14 cellular contexts compared by ENCODE assay signal in the genomic region with DNA sequence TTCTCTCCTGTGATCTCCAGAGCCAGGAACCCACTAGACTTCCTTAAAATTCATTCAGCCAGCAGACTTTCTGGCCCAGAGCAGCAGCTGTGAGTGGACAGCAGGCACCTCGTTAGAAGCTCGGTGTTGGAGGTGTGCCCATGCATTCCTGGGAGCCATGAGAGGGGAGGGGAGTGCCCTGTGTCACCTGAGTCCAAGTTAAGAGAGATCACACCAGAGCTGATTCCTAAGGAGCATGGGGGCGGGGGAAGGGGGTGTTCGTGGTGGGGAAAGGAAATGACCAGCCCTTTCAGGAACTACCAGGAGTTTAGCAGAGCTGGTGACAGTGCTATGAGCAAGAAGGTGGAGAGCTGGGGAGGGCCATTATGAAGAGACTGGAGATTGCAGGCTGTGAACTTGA. TPM values are rescaled to one million over a fixed set of nuclear protein-coding genes. Genes with fewer than 3 reads are reported as not detected.
DNase-seq lines count a peak whose midpoint lies in the region; ATAC-seq, FAIRE-seq and TF ChIP-seq lines count a peak whose summit lies in the region.
"Had no signal": no experiment of that assay in that cellular context is flagged by ENCODE, and none has a peak within 500 bp of the region (broad histone marks: within the 10 kb centered on the region; RNA-seq: fewer than 3 reads in every experiment).

No MANE protein-coding gene starts in this region.

- TF ChIP-seq EP300 in HepG2 (IDR thresholded peaks at IDR 0.05; ENCODE audit: low read depth in 2 of 2, low read length in 2 of 2) (no peak), HepG2 (CRISPR knock-in tag; IDR thresholded peaks at IDR 0.05; ENCODE audit: borderline replicate concordance) (no peak)

- H3K9ac ChIP-seq in endothelial cell of umbilical vein (replicated peaks; ENCODE audit: extremely low read depth, insufficient read depth, low read length) (no peak overlapping the region), HepG2 (ENCODE audit: insufficient read depth, low read depth, low read length) (no peak overlapping the region)

- in situ Hi-C loops in HepG2 (cut with HindIII; ENCODE audit: extremely low pct_ligation_motif_present, low pct_unique_long_range_greater_than_20kb), result no loop called here

- BruUV-seq in endothelial cell of umbilical vein (replicated peaks; lab: Mats Ljungman, UMichigan) (no TSS peak), HepG2 (replicated peaks; lab: Mats Ljungman, UMichigan) (no TSS peak)

- H3K4me2 ChIP-seq in endothelial cell of umbilical vein (ENCODE audit: insufficient read depth, low read length) (no peak overlapping the region), HepG2 (ENCODE audit: low read depth, low read length) (no peak overlapping the region)

- H2AFZ ChIP-seq in endothelial cell of umbilical vein (ENCODE audit: low read depth, low read length) (no peak overlapping the region), HepG2 (ENCODE audit: low read length) (no peak overlapping the region)

- POLR2A ChIA-PET in endothelial cell of umbilical vein (lab: Charles Lee), result no interaction called here
- POLR2A ChIA-PET in HepG2 (lab: Yijun Ruan, JAX), result no interaction called here
- POLR2A ChIA-PET in activated CD4-positive, alpha-beta T cell treated with anti-CD3 and anti-CD28 coated beads for 36 hours (lab: Charles Lee), result no interaction called here

- no peak for TF ChIP-seq RAD21 in HepG2 (CRISPR knock-in tag; IDR thresholded peaks at IDR 0.05)

- TF ChIP-seq CTCF in AG10803 (conservative IDR thresholded peaks at IDR 0.05; ENCODE audit: low read length) (no peak), endothelial cell of umbilical vein (IDR thresholded peaks at IDR 0.05; ENCODE audit: extremely low read depth in 1 of 2, insufficient read depth in 1 of 2, low read depth in 1 of 2, low read length in 2 of 2) (no peak), HepG2 (CRISPR knock-in tag; IDR thresholded peaks at IDR 0.05) (no peak), Peyer's patch (IDR thresholded peaks at IDR 0.05) (no peak)

- H3K4me1 ChIP-seq in endothelial cell of umbilical vein (ENCODE audit: control insufficient read depth, extremely low read depth, insufficient read depth, low read length) (no peaks in the 10 kb centered on the region), HepG2 (ENCODE audit: insufficient read depth, low read length) (no peaks in the 10 kb centered on the region), Peyer's patch (no peaks in the 10 kb centered on the region)
- H3K4me1 ChIP-seq in effector memory CD4-positive, alpha-beta T cell (ENCODE audit: control insufficient read depth, insufficient read depth, low read length, poor library complexity, severe bottlenecking), result no peaks in the 10 kb centered on the region
- H3K4me1 ChIP-seq: breast epithelium had no signal

- H3K36me3 ChIP-seq in endothelial cell of umbilical vein (ENCODE audit: control insufficient read depth in 2 of 2, extremely low read depth in 1 of 2, insufficient read depth in 2 of 2, low read length in 2 of 2) (no peaks in the 10 kb centered on the region), HepG2 (replicated peaks in 1 of 2; ENCODE audit: control insufficient read depth in 1 of 2, insufficient read depth in 2 of 2, low read length in 2 of 2) (peaks cover 9 to 16% of the 10 kb centered on the region in 2 experiments; a peak in 4 of 5 replicates), Peyer's patch (peaks cover 0 to 24% (median 0%) of the 10 kb centered on the region in 3 donors)
- H3K36me3 ChIP-seq in effector memory CD4-positive, alpha-beta T cell (ENCODE audit: control insufficient read depth, insufficient read depth, low read length), result no peaks in the 10 kb centered on the region
- H3K36me3 ChIP-seq: BE2C, breast epithelium, SJSA1 had no signal

- H3K27ac Mint-ChIP-seq in activated CD4-positive, alpha-beta T cell treated with anti-CD3 and anti-CD28 coated beads for 36 hours, result no peak overlapping the region

- DNase-seq in AG10803 (ENCODE audit: low read depth), result peak; percentile 37
- DNase-seq in HK-2 (ENCODE audit: unreplicated experiment), result peak; percentile 72
- peak; percentile 9 for DNase-seq in endothelial cell of umbilical vein (ENCODE audit: low read depth, low spot score)
- no peak for DNase-seq in HepG2 (ENCODE audit: low spot score)
- DNase-seq in activated CD4-positive, alpha-beta T cell treated with anti-CD3 and anti-CD28 coated beads for 36 hours, result no peak
- DNase-seq in Peyer's patch, result no peak
- no peak for DNase-seq in effector memory CD4-positive, alpha-beta T cell
- DNase-seq in amygdala (lab: John Stamatoyannopoulos, UW), result no peak
- DNase-seq: activated T-cell treated with anti-CD3 and anti-CD28 coated beads, Interleukin-2, amount 50 U/mL, for 48 hours; BE2C; NCI-H526 treated with DMSO at 0.1 percent for 48 hours had no signal

- peaks cover 3% of the 10 kb centered on the region for H3K36me3 Mint-ChIP-seq in activated CD4-positive, alpha-beta T cell treated with anti-CD3 and anti-CD28 coated beads for 36 hours (ENCODE audit: low read depth)

- H3K9me1 ChIP-seq in endothelial cell of umbilical vein (replicated peaks; ENCODE audit: control insufficient read depth, extremely low read depth, insufficient read depth, low read length), result no peaks in the 10 kb centered on the region

- no peak overlapping the region for H3K4me3 ChIP-seq in AG10803 (ENCODE audit: low read length)
- H3K4me3 ChIP-seq in endothelial cell of umbilical vein (replicated peaks in 1 of 3; ENCODE audit: insufficient read depth in 1 of 3, low read depth in 1 of 3, low read length in 3 of 3), result no peak overlapping the region
- H3K4me3 ChIP-seq in HepG2 (replicated peaks in 1 of 3; ENCODE audit: insufficient read depth in 1 of 3, low read depth in 2 of 3, low read length in 3 of 3), result no peak overlapping the region
- H3K4me3 ChIP-seq in Peyer's patch, result no peak overlapping the region
- no peak overlapping the region for H3K4me3 ChIP-seq in effector memory CD4-positive, alpha-beta T cell (ENCODE audit: insufficient read depth, low read depth, low read length, poor library complexity, severe bottlenecking)
- H3K4me3 ChIP-seq: breast epithelium, SJSA1 had no signal

- no peak for FAIRE-seq in endothelial cell of umbilical vein (lab: Jason Lieb, UNC)
- no peak for FAIRE-seq in HepG2 (lab: Jason Lieb, UNC)

- TF ChIP-seq POLR2A in endothelial cell of umbilical vein (IDR thresholded peaks at IDR 0.05; ENCODE audit: low read depth, low read length), result no peak
- no peak for TF ChIP-seq POLR2A in HepG2 (IDR thresholded peaks at IDR 0.05; ENCODE audit: insufficient read depth in 1 of 2, low read depth in 2 of 2, low read length in 2 of 2)
- TF ChIP-seq POLR2A in Peyer's patch (IDR thresholded peaks at IDR 0.05), result no peak

- H3K4me1 Mint-ChIP-seq in activated CD4-positive, alpha-beta T cell treated with anti-CD3 and anti-CD28 coated beads for 36 hours, result no peaks in the 10 kb centered on the region

- H3K27ac ChIP-seq in endothelial cell of umbilical vein (ENCODE audit: insufficient read depth, low read depth, low read length) (no peak overlapping the region), HepG2 (ENCODE audit: extremely low read length, insufficient read depth, low read length) (no peak overlapping the region), Peyer's patch (no peak overlapping the region)
- H3K27ac ChIP-seq in effector memory CD4-positive, alpha-beta T cell (ENCODE audit: insufficient read depth, low read length, poor library complexity, severe bottlenecking), result no peak overlapping the region
- H3K27ac ChIP-seq: breast epithelium, SJSA1 had no signal

- H3K79me2 ChIP-seq in endothelial cell of umbilical vein (ENCODE audit: control insufficient read depth, insufficient read depth, low read length), result no peaks in the 10 kb centered on the region
- H3K79me2 ChIP-seq in HepG2 (ENCODE audit: insufficient read depth, low read length), result no peaks in the 10 kb centered on the region

- intact Hi-C loops in endothelial cell of umbilical vein (cut with micrococcal nuclease) (no loop called here), HepG2 (cut with micrococcal nuclease; ENCODE audit: unreplicated experiment) (no loop called here)
- intact Hi-C loops in activated CD4-positive, alpha-beta T cell treated with anti-CD3 and anti-CD28 coated beads for 36 hours (cut with DNase I, micrococcal nuclease), result no loop called here

- no peaks in the 10 kb centered on the region for H3K27me3 ChIP-seq in endothelial cell of umbilical vein (ENCODE audit: control insufficient read depth in 2 of 2, insufficient read depth in 2 of 2, low read length in 2 of 2)
- H3K27me3 ChIP-seq in HepG2 (ENCODE audit: control insufficient read depth in 1 of 2, insufficient read depth in 2 of 2, low read length in 2 of 2), result no peaks in the 10 kb centered on the region
- H3K27me3 ChIP-seq in Peyer's patch, result no peaks in the 10 kb centered on the region
- H3K27me3 ChIP-seq in effector memory CD4-positive, alpha-beta T cell (replicated peaks; ENCODE audit: control insufficient read depth, insufficient read depth, low read length, poor library complexity, severe bottlenecking), result no peaks in the 10 kb centered on the region
- H3K27me3 ChIP-seq: BE2C, breast epithelium, SJSA1 had no signal

- ATAC-seq in HepG2, result peak; percentile 25; the same call in 2 of the 3 replicates
- ATAC-seq in activated CD4-positive, alpha-beta T cell treated with anti-CD3 and anti-CD28 coated beads for 36 hours, result no peak

- H3K27me3 Mint-ChIP-seq in activated CD4-positive, alpha-beta T cell treated with anti-CD3 and anti-CD28 coated beads for 36 hours, result no peaks in the 10 kb centered on the region

- CTCF ChIA-PET in endothelial cell of umbilical vein (lab: Charles Lee) (no interaction called here), HepG2 (lab: Yijun Ruan, JAX; ENCODE audit: low intra/inter-chr PET ratio, low total read pairs) (no interaction called here)
- CTCF ChIA-PET in activated CD4-positive, alpha-beta T cell treated with anti-CD3 and anti-CD28 coated beads for 36 hours (lab: Charles Lee), result interaction anchor here (0.6 kb wide), 1 partner anchor 14 kb away, joined by 3 read pairs; no protein-coding TSS in a partner anchor

- no peaks in the 10 kb centered on the region for H4K20me1 ChIP-seq in endothelial cell of umbilical vein (replicated peaks; ENCODE audit: control insufficient read depth, extremely low read depth, insufficient read depth, low read length)
- H4K20me1 ChIP-seq in HepG2 (ENCODE audit: insufficient read depth, low read length), result no peaks in the 10 kb centered on the region

- no peaks in the 10 kb centered on the region for H3K9me3 Mint-ChIP-seq in activated CD4-positive, alpha-beta T cell treated with anti-CD3 and anti-CD28 coated beads for 36 hours (ENCODE audit: low read depth)

- no peak overlapping the region for H3K4me3 Mint-ChIP-seq in activated CD4-positive, alpha-beta T cell treated with anti-CD3 and anti-CD28 coated beads for 36 hours

- WGBS in HepG2 (ENCODE audit: low lambda C conversion rate), result 84% methylated on average over 4 of the region's 4 CpGs

- H3K9me3 ChIP-seq in endothelial cell of umbilical vein (replicated peaks; ENCODE audit: control insufficient read depth, insufficient read depth, low read length), result no peaks in the 10 kb centered on the region
- H3K9me3 ChIP-seq in HepG2 (ENCODE audit: low read length), result no peaks in the 10 kb centered on the region
- H3K9me3 ChIP-seq in Peyer's patch, result no peaks in the 10 kb centered on the region
- H3K9me3 ChIP-seq in effector memory CD4-positive, alpha-beta T cell (ENCODE audit: control insufficient read depth, low read length), result no peaks in the 10 kb centered on the region
- H3K9me3 ChIP-seq: BE2C, breast epithelium, SJSA1 had no signal

- dilution Hi-C loops in endothelial cell of umbilical vein (cut with MboI; ENCODE audit: extremely low pct_ligation_motif_present, low sequenced_read_pairs), result no loop called here

RNA-seq across cellular contexts. Expression of a gene that starts 46.9 kb away (rescaled TPM):
- total RNA-seq in endothelial cell of umbilical vein (not detected in 2 replicates), HepG2 (2016; rRNA removed; fragmentation: Illumina TruSeq; extraction: Trizol) (not detected in 2 replicates), Peyer's patch (not detected)
- polyA plus RNA-seq in endothelial cell of umbilical vein (not detected in 2 replicates), HepG2 (2011; rRNA removed) (not detected in 2 replicates)
- not detected in 2 replicates for polyA plus RNA-seq in endothelial cell of umbilical vein (2011; cell fraction: cytosol; rRNA removed)
- not detected in 2 replicates for polyA plus RNA-seq in endothelial cell of umbilical vein (2011; cell fraction: nucleus; rRNA removed)
- polyA plus RNA-seq in endothelial cell of umbilical vein (2012), result not detected in 2 replicates
- polyA minus RNA-seq in endothelial cell of umbilical vein, result not detected in 2 replicates
- polyA minus RNA-seq in endothelial cell of umbilical vein (2011; cell fraction: cytosol; rRNA and poly(A)+ RNA removed), result not detected
- not detected in 2 replicates for polyA minus RNA-seq in endothelial cell of umbilical vein (2011; cell fraction: nucleus; rRNA and poly(A)+ RNA removed)
- not detected in 2 replicates for total RNA-seq in HepG2 (2016; cell fraction: cytosol; rRNA removed; fragmentation: Illumina TruSeq; extraction: Trizol; ENCODE audit: low read depth)
- total RNA-seq in HepG2 (2016; cell fraction: insoluble cytoplasmic fraction; rRNA removed; fragmentation: Illumina TruSeq; extraction: Trizol), result not detected in 2 replicates
- total RNA-seq in HepG2 (2016; cell fraction: membrane; rRNA removed; fragmentation: Illumina TruSeq; extraction: Trizol), result not detected in 2 replicates
- total RNA-seq in HepG2 (2016; cell fraction: nucleus; rRNA removed; fragmentation: Illumina TruSeq; extraction: Trizol), result not detected in 2 replicates
- not detected in 2 replicates for polyA plus RNA-seq in HepG2 (2011; cell fraction: cytosol; rRNA removed)
- not detected in 2 replicates for polyA plus RNA-seq in HepG2 (2011; cell fraction: nucleus; rRNA removed)
- polyA plus RNA-seq in HepG2 (2012), result not detected in 2 replicates
- not detected in 2 replicates for polyA plus RNA-seq in HepG2 (2016; cell fraction: cytosol; fragmentation: Illumina TruSeq; extraction: Trizol; ENCODE audit: low read depth)
- polyA plus RNA-seq in HepG2 (2016; cell fraction: insoluble cytoplasmic fraction; fragmentation: Illumina TruSeq; extraction: Trizol; ENCODE audit: low read depth), result not detected in 2 replicates
- not detected in 2 replicates for polyA plus RNA-seq in HepG2 (2016; cell fraction: membrane; fragmentation: Illumina TruSeq; extraction: Trizol; ENCODE audit: low read depth)
- polyA plus RNA-seq in HepG2 (2016; cell fraction: nucleus; fragmentation: Illumina TruSeq; extraction: Trizol; ENCODE audit: insufficient read depth, low read depth), result not detected in 2 replicates
- not detected in 2 replicates for polyA minus RNA-seq in HepG2 (2011; rRNA and poly(A)+ RNA removed; ENCODE audit: low replicate concordance)
- not detected in 2 replicates for polyA minus RNA-seq in HepG2 (2011; cell fraction: cytosol; rRNA and poly(A)+ RNA removed)
- polyA minus RNA-seq in HepG2 (2011; cell fraction: nucleus; rRNA and poly(A)+ RNA removed), result not detected in 2 replicates
- not detected for total RNA-seq in activated CD4-positive, alpha-beta T cell treated with anti-CD3 and anti-CD28 coated beads for 36 hours
- total RNA-seq: breast epithelium, SJSA1, temporal lobe had no signal

Comparison
In these comparisons a context has a peak if more than half of its experiments do, and no peak if none do; other contexts are left out.
1. DNase-seq: peak in AG10803 (single experiment), HK-2 (single experiment) and endothelial cell of umbilical vein (single experiment); none in HepG2 (single experiment), activated CD4-positive, alpha-beta T cell treated with anti-CD3 and anti-CD28 coated beads for 36 hours (single experiment), Peyer's patch (0 of 3), effector memory CD4-positive, alpha-beta T cell (0 of 3) and amygdala (0 of 56).